29 cellular contexts compared by ENCODE assay signal in genomic region chr19:11860721-11861120, GRCh38.
"Had no signal": no experiment of that assay in that cellular context is flagged by ENCODE, and none has a peak within 500 bp of the region (broad histone marks: within the 10 kb centered on the region; RNA-seq: fewer than 3 reads in every experiment).

No MANE protein-coding gene starts in this region.

- DNase-seq: naive thymus-derived CD4-positive, alpha-beta T cell; natural killer cell; occipital lobe; ovary; posterior cingulate gyrus; psoas muscle; right cardiac atrium; right lobe of liver; sigmoid colon; small intestine; stimulated activated CD4-positive, alpha-beta T cell treated with anti-CD3 and anti-CD28 coated beads, Interleukin-12 subunit alpha, Interleukin-12 subunit beta, amount 100 ng/mL, for 4 hours; stimulated activated CD4-positive, alpha-beta T cell treated with anti-CD3 and anti-CD28 coated beads, Interleukin-1b, Interleukin-23, amount 100 ng/mL, for 48 hours; stimulated activated CD4-positive, alpha-beta T cell treated with anti-CD3 and anti-CD28 coated beads, Interleukin-4, amount 100 ng/mL, for 1 hour; stimulated activated CD4-positive, alpha-beta T cell treated with anti-CD3 and anti-CD28 coated beads, Interleukin-4, amount 100 ng/mL, for 4 hours; stimulated activated CD8-positive, alpha-beta memory T cell treated with anti-CD3 and anti-CD28 coated beads, Interleukin-4, amount 100 ng/mL, for 48 hours; stimulated activated naive CD4-positive, alpha-beta T cell; stimulated activated naive CD8-positive, alpha-beta T cell treated with anti-CD3 and anti-CD28 coated beads, Interleukin-15, amount 100 ng/mL, for 72 hours; stimulated activated naive CD8-positive, alpha-beta T cell treated with anti-CD3 and anti-CD28 coated beads, Interleukin-15, Interleukin-2, amounts not matched to agents 100 U/mL and 50 U/mL, for 24 hours; substantia nigra; testis; tibial artery; transverse colon; upper lobe of left lung had no signal

- H3K36me3 ChIP-seq: neural progenitor cell, ovary, right lobe of liver, sigmoid colon had no signal

- H3K27ac ChIP-seq: neural progenitor cell, ovary, parathyroid adenoma, psoas muscle, right lobe of liver, sigmoid colon, suprapubic skin, testis, tibial artery, transverse colon, upper lobe of left lung, vagina had no signal

- ATAC-seq: naive thymus-derived CD4-positive, alpha-beta T cell; natural killer cell; psoas muscle; right cardiac atrium; right lobe of liver; stimulated activated memory B cell treated with anti-CD40 and anti-IgM and Interleukin-4, amounts not matched to agents 10 μg/mL and 1 μg/mL and 100 μg/mL, for 72 hours; stimulated activated naive CD8-positive, alpha-beta T cell treated with anti-CD3 and anti-CD28 coated beads, Interleukin-15, amount 100 ng/mL, for 72 hours; stimulated activated naive CD8-positive, alpha-beta T cell treated with anti-CD3 and anti-CD28 coated beads, Interleukin-15, Interleukin-2, amounts not matched to agents 100 U/mL and 50 U/mL, for 24 hours had no signal

- H3K4me3 ChIP-seq: neural progenitor cell, ovary, psoas muscle, right lobe of liver, sigmoid colon, suprapubic skin, testis, tibial artery, transverse colon, upper lobe of left lung, vagina had no signal

- H2AFZ ChIP-seq: neural progenitor cell, parathyroid adenoma had no signal

- H3K9me3 ChIP-seq: psoas muscle, suprapubic skin, testis had no signal

- H3K4me2 ChIP-seq: neural progenitor cell had no signal

- H3K4me1 ChIP-seq: neural progenitor cell, psoas muscle, right lobe of liver, sigmoid colon, testis, tibial artery, vagina had no signal

- FAIRE-seq: small intestine, urothelium cell line had no signal

- H3K27me3 ChIP-seq: neural progenitor cell, ovary, right lobe of liver, sigmoid colon, suprapubic skin, testis, tibial artery, transverse colon, upper lobe of left lung, vagina had no signal

- H3K9ac ChIP-seq: neural progenitor cell, parathyroid adenoma had no signal
